ENCODE assay signal across 3 cellular contexts in the genomic region with DNA sequence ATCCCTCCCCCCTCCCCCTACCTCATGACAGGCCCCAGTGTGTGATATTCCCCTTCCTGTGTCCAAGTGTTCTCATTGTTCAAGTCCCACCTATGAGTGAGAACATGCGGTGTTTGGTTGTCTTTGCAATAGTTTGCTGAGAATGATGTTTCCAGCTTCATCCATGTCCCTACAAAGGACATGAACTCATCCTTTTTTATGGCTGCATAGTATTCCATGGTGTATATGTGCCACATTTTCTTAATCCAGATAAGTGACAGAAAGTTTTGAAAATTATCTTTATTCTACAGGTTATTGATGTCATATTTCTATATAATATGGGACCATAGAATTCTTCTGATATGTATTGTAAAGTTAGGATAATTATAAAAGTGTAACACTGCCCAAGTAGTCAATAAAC. TPM values are rescaled to one million over a fixed set of nuclear protein-coding genes. Genes with fewer than 3 reads are reported as not detected.
"Had no signal": no experiment of that assay in that cellular context is flagged by ENCODE, and none has a peak within 500 bp of the region (broad histone marks: within the 10 kb centered on the region; RNA-seq: fewer than 3 reads in every experiment).

No MANE protein-coding gene starts in this region.

RNA-seq across cellular contexts. Expression of a gene that starts 11.3 kb away (rescaled TPM):
- total RNA-seq: dermis microvascular lymphatic vessel endothelial cell, endothelial cell of umbilical vein had no signal
- polyA plus RNA-seq: foreskin keratinocyte had no signal
